1 cellular context compared by ENCODE assay signal in the genomic region with DNA sequence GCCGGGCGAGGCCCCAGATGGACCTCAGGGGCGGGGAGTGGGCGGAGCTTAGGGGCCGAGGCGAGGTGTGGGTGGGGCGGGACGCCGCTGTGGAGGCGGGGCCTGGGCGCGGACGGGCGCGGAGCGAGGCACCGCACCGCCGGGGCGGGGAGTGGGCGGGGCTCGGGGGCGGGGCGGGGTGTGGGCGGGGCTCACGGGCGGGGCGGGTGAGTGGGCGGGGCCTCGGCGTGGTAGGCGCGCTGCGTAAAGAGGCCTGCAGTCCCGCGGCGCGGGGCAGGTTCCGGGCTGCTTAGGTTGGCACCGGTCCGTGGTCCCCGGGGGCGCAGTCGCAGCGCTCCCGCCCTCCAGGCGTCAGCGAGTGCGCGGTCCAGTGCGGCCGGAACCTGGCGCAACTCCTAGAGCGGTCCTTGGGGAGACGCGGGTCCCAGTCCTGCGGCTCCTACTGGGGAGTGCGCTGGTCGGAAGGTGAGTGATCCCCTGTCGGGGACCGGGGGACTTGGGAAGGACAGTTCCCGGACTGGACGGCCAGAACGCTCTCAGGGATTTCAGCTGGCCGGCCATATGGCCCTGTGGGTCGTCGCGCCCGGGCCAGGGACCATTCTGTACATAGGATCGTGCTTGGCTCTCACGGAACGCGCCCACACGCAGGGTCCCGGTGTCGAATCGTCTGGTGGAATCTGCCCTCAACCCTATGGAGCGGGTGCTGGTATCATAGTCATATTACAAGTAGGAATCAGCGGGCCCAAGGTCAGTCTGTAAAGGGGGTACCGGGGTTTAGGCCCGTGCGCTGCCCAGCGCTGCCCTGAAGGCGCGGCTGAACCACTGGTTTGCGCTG.
TF ChIP-seq lines count a peak whose summit lies in the region.

A gene with protein sequence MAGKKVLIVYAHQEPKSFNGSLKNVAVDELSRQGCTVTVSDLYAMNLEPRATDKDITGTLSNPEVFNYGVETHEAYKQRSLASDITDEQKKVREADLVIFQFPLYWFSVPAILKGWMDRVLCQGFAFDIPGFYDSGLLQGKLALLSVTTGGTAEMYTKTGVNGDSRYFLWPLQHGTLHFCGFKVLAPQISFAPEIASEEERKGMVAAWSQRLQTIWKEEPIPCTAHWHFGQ (plus strand): TSS at position 274 of the 835 bp plus-strand sequence. CDS start 6,659 bp downstream, outside the sequence.

TF ChIP-seq in K562, 482 proteins besides CTCF, POLR2A, EP300 and RAD21 (continued from another document and continues in another):
- TF ChIP-seq CREB3L1 (IDR thresholded peaks at IDR 0.05; ENCODE audit: borderline replicate concordance, low read depth) (peak; percentile 39; the same call in 1 of the 2 replicates), PHF20 (IDR thresholded peaks at IDR 0.05; ENCODE audit: partially characterized antibody) (peak; percentile 45), ZNF146 (CRISPR knock-in tag; IDR thresholded peaks at IDR 0.05; ENCODE audit: unreplicated experiment) (peak; percentile 7), NCOA1 (IDR thresholded peaks at IDR 0.05; ENCODE audit: low read depth) (peak; percentile 46; the same call in 1 of the 2 replicates), PHTF2 (CRISPR knock-in tag; IDR thresholded peaks at IDR 0.05) (no peak), THRAP3 (IDR thresholded peaks at IDR 0.05; ENCODE audit: borderline replicate concordance) (no peak), HMGN3 (IDR thresholded peaks at IDR 0.05; ENCODE audit: borderline replicate concordance, extremely low read depth, insufficient read length, low read depth, low read length) (peak; percentile 85), ARID3B (CRISPR knock-in tag; IDR thresholded peaks at IDR 0.05; ENCODE audit: borderline replicate concordance) (no peak), SRF (CRISPR knock-in tag; IDR thresholded peaks at IDR 0.05) (peak; percentile 31 to 33; a peak in 2 of 4 replicates), CHD2 (IDR thresholded peaks at IDR 0.05; ENCODE audit: low read depth, low read length) (peak; percentile 31; the same call in 1 of the 2 replicates), SETDB1 (IDR thresholded peaks at IDR 0.05; ENCODE audit: low read length) (no peak), ZNF224 (CRISPR knock-in tag; IDR thresholded peaks at IDR 0.05) (0 out of 2 replicates have a peak, but pooled peaks have one; percentile 45), RCOR1 (IDR thresholded peaks at IDR 0.05; ENCODE audit: borderline replicate concordance in 1 of 2, low read depth in 2 of 2, low read length in 2 of 2) (no peak), RB1 (IDR thresholded peaks at IDR 0.05; ENCODE audit: low read depth) (peak; percentile 76), BACH1 (tag; IDR thresholded peaks at IDR 0.05) (no peak), L3MBTL2 (IDR thresholded peaks at IDR 0.05) (peak; percentile 58; the same call in 1 of the 2 replicates), SREBF2 (CRISPR knock-in tag; IDR thresholded peaks at IDR 0.05) (no peak), ZNF263 (CRISPR knock-in tag; IDR thresholded peaks at IDR 0.05; ENCODE audit: borderline replicate concordance) (peak; percentile 47; the same call in 1 of the 2 replicates), HDAC1 (IDR thresholded peaks at IDR 0.05) (peak in 1 of 2 experiments; percentile 66; a peak in 2 of 4 replicates), RBM22 (IDR thresholded peaks at IDR 0.05; ENCODE audit: low read depth, low read length, poor library complexity, severe bottlenecking) (peak; percentile 74), TEAD4 (IDR thresholded peaks at IDR 0.05; ENCODE audit: low read length) (no peak), TEAD4 (CRISPR knock-in tag; IDR thresholded peaks at IDR 0.05; ENCODE audit: borderline replicate concordance) (no peak), TEAD1 (CRISPR knock-in tag; IDR thresholded peaks at IDR 0.05) (peak in 1 of 2 experiments; percentile 34; a peak in 1 of 4 replicates), ZNF274 (IDR thresholded peaks at IDR 0.05; ENCODE audit: borderline replicate concordance, low read depth, low read length) (no peak), OTX1 (CRISPR knock-in tag; IDR thresholded peaks at IDR 0.05) (peak; percentile 78; the same call in 1 of the 2 replicates), BRCA1 (IDR thresholded peaks at IDR 0.05) (no peak), BRCA1 (CRISPR knock-in tag; IDR thresholded peaks at IDR 0.05) (no peak), NELFE (IDR thresholded peaks at IDR 0.05; ENCODE audit: insufficient read depth, insufficient read length) (no peak), ZNF717 (CRISPR knock-in tag; IDR thresholded peaks at IDR 0.05) (no peak), BMI1 (IDR thresholded peaks at IDR 0.05; ENCODE audit: low read length) (no peak), RBM34 (IDR thresholded peaks at IDR 0.05; ENCODE audit: borderline replicate concordance, insufficient read depth, low read length) (no peak), ATF6 (CRISPR knock-in tag; IDR thresholded peaks at IDR 0.05) (no peak), E2F3 (CRISPR knock-in tag; IDR thresholded peaks at IDR 0.05) (peak; percentile 74; the same call in 1 of the 2 replicates), FOXO4 (CRISPR knock-in tag; IDR thresholded peaks at IDR 0.05) (0 out of 2 replicates have a peak, but pooled peaks have one; percentile 17), RBFOX2 (IDR thresholded peaks at IDR 0.05; ENCODE audit: low read depth, low read length) (peak; percentile 91), TEAD2 (tag; IDR thresholded peaks at IDR 0.05) (no peak), KDM4B (IDR thresholded peaks at IDR 0.05; ENCODE audit: borderline replicate concordance in 2 of 2, low read depth in 1 of 2) (peak in 1 of 2 experiments; percentile 74; a peak in 1 of 4 replicates), BCOR (IDR thresholded peaks at IDR 0.05) (peak; percentile 26; the same call in 1 of the 2 replicates), TCF7 (IDR thresholded peaks at IDR 0.05; ENCODE audit: borderline replicate concordance) (0 out of 2 replicates have a peak, but pooled peaks have one; percentile 19), TRIM28 (IDR thresholded peaks at IDR 0.05) (0 out of 2 replicates have a peak, but pooled peaks have one; percentile 19), WHSC1 (IDR thresholded peaks at IDR 0.05; ENCODE audit: low read length) (no peak), POLR2AphosphoS2 (IDR thresholded peaks at IDR 0.05; ENCODE audit: low read length) (peak; percentile 75; the same call in 1 of the 2 replicates), ZNF212 (CRISPR knock-in tag; IDR thresholded peaks at IDR 0.05) (0 out of 2 replicates have a peak, but pooled peaks have one; percentile 43)
- TF ChIP-seq, protein P1, sequence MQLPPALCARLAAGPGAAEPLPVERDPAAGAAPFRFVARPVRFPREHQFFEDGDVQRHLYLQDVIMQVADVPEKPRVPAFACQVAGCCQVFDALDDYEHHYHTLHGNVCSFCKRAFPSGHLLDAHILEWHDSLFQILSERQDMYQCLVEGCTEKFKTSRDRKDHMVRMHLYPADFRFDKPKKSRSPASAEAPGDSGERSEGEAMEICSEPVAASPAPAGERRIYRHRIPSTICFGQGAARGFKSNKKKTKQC (CRISPR knock-in tag; IDR thresholded peaks at IDR 0.05) = peak; percentile 54; the same call in 1 of the 2 replicates
- TF ChIP-seq, protein P2, sequence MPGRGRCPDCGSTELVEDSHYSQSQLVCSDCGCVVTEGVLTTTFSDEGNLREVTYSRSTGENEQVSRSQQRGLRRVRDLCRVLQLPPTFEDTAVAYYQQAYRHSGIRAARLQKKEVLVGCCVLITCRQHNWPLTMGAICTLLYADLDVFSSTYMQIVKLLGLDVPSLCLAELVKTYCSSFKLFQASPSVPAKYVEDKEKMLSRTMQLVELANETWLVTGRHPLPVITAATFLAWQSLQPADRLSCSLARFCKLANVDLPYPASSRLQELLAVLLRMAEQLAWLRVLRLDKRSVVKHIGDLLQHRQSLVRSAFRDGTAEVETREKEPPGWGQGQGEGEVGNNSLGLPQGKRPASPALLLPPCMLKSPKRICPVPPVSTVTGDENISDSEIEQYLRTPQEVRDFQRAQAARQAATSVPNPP (IDR thresholded peaks at IDR 0.05; ENCODE audit: borderline replicate concordance, insufficient read depth, insufficient read length) = no peak
- TF ChIP-seq, protein P3, sequence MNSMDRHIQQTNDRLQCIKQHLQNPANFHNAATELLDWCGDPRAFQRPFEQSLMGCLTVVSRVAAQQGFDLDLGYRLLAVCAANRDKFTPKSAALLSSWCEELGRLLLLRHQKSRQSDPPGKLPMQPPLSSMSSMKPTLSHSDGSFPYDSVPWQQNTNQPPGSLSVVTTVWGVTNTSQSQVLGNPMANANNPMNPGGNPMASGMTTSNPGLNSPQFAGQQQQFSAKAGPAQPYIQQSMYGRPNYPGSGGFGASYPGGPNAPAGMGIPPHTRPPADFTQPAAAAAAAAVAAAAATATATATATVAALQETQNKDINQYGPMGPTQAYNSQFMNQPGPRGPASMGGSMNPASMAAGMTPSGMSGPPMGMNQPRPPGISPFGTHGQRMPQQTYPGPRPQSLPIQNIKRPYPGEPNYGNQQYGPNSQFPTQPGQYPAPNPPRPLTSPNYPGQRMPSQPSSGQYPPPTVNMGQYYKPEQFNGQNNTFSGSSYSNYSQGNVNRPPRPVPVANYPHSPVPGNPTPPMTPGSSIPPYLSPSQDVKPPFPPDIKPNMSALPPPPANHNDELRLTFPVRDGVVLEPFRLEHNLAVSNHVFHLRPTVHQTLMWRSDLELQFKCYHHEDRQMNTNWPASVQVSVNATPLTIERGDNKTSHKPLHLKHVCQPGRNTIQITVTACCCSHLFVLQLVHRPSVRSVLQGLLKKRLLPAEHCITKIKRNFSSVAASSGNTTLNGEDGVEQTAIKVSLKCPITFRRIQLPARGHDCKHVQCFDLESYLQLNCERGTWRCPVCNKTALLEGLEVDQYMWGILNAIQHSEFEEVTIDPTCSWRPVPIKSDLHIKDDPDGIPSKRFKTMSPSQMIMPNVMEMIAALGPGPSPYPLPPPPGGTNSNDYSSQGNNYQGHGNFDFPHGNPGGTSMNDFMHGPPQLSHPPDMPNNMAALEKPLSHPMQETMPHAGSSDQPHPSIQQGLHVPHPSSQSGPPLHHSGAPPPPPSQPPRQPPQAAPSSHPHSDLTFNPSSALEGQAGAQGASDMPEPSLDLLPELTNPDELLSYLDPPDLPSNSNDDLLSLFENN (IDR thresholded peaks at IDR 0.05; ENCODE audit: low read depth in 2 of 2, low read length in 2 of 2) = peak in 1 of 2 experiments; percentile 58; a peak in 1 of 4 replicates
- TF ChIP-seq, protein P4, sequence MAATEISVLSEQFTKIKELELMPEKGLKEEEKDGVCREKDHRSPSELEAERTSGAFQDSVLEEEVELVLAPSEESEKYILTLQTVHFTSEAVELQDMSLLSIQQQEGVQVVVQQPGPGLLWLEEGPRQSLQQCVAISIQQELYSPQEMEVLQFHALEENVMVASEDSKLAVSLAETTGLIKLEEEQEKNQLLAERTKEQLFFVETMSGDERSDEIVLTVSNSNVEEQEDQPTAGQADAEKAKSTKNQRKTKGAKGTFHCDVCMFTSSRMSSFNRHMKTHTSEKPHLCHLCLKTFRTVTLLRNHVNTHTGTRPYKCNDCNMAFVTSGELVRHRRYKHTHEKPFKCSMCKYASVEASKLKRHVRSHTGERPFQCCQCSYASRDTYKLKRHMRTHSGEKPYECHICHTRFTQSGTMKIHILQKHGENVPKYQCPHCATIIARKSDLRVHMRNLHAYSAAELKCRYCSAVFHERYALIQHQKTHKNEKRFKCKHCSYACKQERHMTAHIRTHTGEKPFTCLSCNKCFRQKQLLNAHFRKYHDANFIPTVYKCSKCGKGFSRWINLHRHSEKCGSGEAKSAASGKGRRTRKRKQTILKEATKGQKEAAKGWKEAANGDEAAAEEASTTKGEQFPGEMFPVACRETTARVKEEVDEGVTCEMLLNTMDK (IDR thresholded peaks at IDR 0.05; ENCODE audit: borderline replicate concordance, insufficient read depth, low read depth, low read length, poor library complexity, severe bottlenecking) = peak; percentile 72
